In genomic region chr1:221099747-221100146, GRCh38 we compare ENCODE assay signal across 1 cellular context.
TF ChIP-seq lines count a peak whose summit lies in the region.

No MANE protein-coding gene starts in this region.

TF ChIP-seq in A549, 52 proteins besides CTCF, POLR2A, EP300 and RAD21 (continued from another document):
- no peak for TF ChIP-seq ZFP36 (IDR thresholded peaks at IDR 0.05; ENCODE audit: borderline replicate concordance, partially characterized antibody)
- no peak for TF ChIP-seq JUN (IDR thresholded peaks at IDR 0.05)
- no peak for TF ChIP-seq BCL3 (IDR thresholded peaks at IDR 0.05)
- no peak for TF ChIP-seq NPAS2 (CRISPR knock-in tag; IDR thresholded peaks at IDR 0.05; ENCODE audit: borderline replicate concordance)
- no peak for TF ChIP-seq ELK1 (IDR thresholded peaks at IDR 0.05; ENCODE audit: low read depth, low read length)
- TF ChIP-seq KDM1A (IDR thresholded peaks at IDR 0.05; ENCODE audit: low read depth) = no peak
- no peak for TF ChIP-seq CHD2 (IDR thresholded peaks at IDR 0.05; ENCODE audit: low read length, partially characterized antibody)
- no peak for TF ChIP-seq NFE2L2 (conservative IDR thresholded peaks at IDR 0.05; ENCODE audit: low read length)
- TF ChIP-seq MYC (IDR thresholded peaks at IDR 0.05; ENCODE audit: borderline replicate concordance, low read length) = no peak
